ENCODE assay signal across 16 cellular contexts in genomic region chr1:116988908-116989307, GRCh38. TPM values are rescaled to one million over a fixed set of nuclear protein-coding genes. Genes with fewer than 3 reads are reported as not detected.
DNase-seq lines count a peak whose midpoint lies in the region; TF ChIP-seq lines count a peak whose summit lies in the region.
"Had no signal": no experiment of that assay in that cellular context is flagged by ENCODE, and none has a peak within 500 bp of the region (broad histone marks: within the 10 kb centered on the region; RNA-seq: fewer than 3 reads in every experiment).

No MANE protein-coding gene starts in this region.

- TF ChIP-seq POLR2A in breast epithelium (IDR thresholded peaks at IDR 0.05) (no peak), tibial nerve (IDR thresholded peaks at IDR 0.05) (no peak)

- intact Hi-C loops in breast epithelium (cut with DNase I; ENCODE audit: low total_unique reads): no loop called here
- intact Hi-C loops in activated T-helper 2 cell treated with anti-CD3 and anti-CD28 coated beads, Interferon-gamma antibody, Interleukin-2, Interleukin-4, amounts not matched to agents 10 μg/mL and 5 μg/mL and 100 μg/mL, durations not matched to agents 14 hours and 24 hours and 36 hours (cut with micrococcal nuclease): loop anchor here (5.0 kb wide), 1 partner anchor 57 kb away; no protein-coding TSS in a partner anchor

- no peak for TF ChIP-seq EP300 in tibial nerve (IDR thresholded peaks at IDR 0.05)

- H3K4me3 ChIP-seq in breast epithelium: no peak overlapping the region
- H3K4me3 ChIP-seq in CD8-positive, alpha-beta memory T cell (ENCODE audit: low read length): no peak overlapping the region
- H3K4me3 ChIP-seq in tibial nerve: no peak overlapping the region
- H3K4me3 ChIP-seq: GM23338, hepatocyte had no signal

- H3K27me3 ChIP-seq in breast epithelium (no peaks in the 10 kb centered on the region), tibial nerve (no peaks in the 10 kb centered on the region)
- H3K27me3 ChIP-seq in CD8-positive, alpha-beta memory T cell (ENCODE audit: insufficient read depth, low read length, poor library complexity, severe bottlenecking): no peaks in the 10 kb centered on the region
- H3K27me3 ChIP-seq: hepatocyte had no signal

- TF ChIP-seq CTCF in breast epithelium (IDR thresholded peaks at IDR 0.05) (no peak), progenitor cell of endocrine pancreas (IDR thresholded peaks at IDR 0.05; ENCODE audit: unreplicated experiment) (no peak), tibial nerve (IDR thresholded peaks at IDR 0.05) (no peak)

- peaks cover 21% of the 10 kb centered on the region for H3K4me1 Mint-ChIP-seq in progenitor cell of endocrine pancreas (ENCODE audit: low read depth)
- H3K4me1 Mint-ChIP-seq in CD8-positive, alpha-beta memory T cell: peaks cover 23 to 30% (median 28%) of the 10 kb centered on the region in 3 donors
- peaks cover 37% of the 10 kb centered on the region for H3K4me1 Mint-ChIP-seq in activated T-helper 2 cell treated with anti-CD3 and anti-CD28 coated beads, Interferon-gamma antibody, Interleukin-2, Interleukin-4, amounts not matched to agents 10 μg/mL and 5 μg/mL and 100 μg/mL, durations not matched to agents 14 hours and 24 hours and 36 hours (ENCODE audit: low read depth)

- H3K4me3 Mint-ChIP-seq in progenitor cell of endocrine pancreas (ENCODE audit: low read depth): no peak overlapping the region
- no peak overlapping the region for H3K4me3 Mint-ChIP-seq in CD8-positive, alpha-beta memory T cell
- no peak overlapping the region for H3K4me3 Mint-ChIP-seq in activated T-helper 2 cell treated with anti-CD3 and anti-CD28 coated beads, Interferon-gamma antibody, Interleukin-2, Interleukin-4, amounts not matched to agents 10 μg/mL and 5 μg/mL and 100 μg/mL, durations not matched to agents 14 hours and 24 hours and 36 hours (ENCODE audit: low read depth)
- H3K4me3 Mint-ChIP-seq: GM23338; natural killer cell treated with Interleukin-12 subunit alpha and Interleukin-12 subunit beta and Interleukin-15 and Interleukin-18, amount 100 ng/mL, for 72 hours had no signal

- H3K36me3 ChIP-seq in breast epithelium (no peaks in the 10 kb centered on the region), tibial nerve (no peaks in the 10 kb centered on the region)
- H3K36me3 ChIP-seq in CD8-positive, alpha-beta memory T cell (ENCODE audit: insufficient read depth, low read length): no peaks in the 10 kb centered on the region

- 75 to 90% methylated on average over 2 of the region's 2 CpGs for WGBS in tibial nerve, 2 donors

- H3K9me3 ChIP-seq in breast epithelium (no peaks in the 10 kb centered on the region), tibial nerve (no peaks in the 10 kb centered on the region)
- H3K9me3 ChIP-seq in CD8-positive, alpha-beta memory T cell (ENCODE audit: low read length): no peaks in the 10 kb centered on the region

- DNase-seq in M059J (ENCODE audit: low read depth) (peak; percentile 79), NCI-H2196 treated with DMSO at 0.1 percent for 48 hours (lab: John Stamatoyannopoulos, UW; ENCODE audit: unreplicated experiment) (peak; percentile 56), breast epithelium (ENCODE audit: low spot score in 2 of 2) (no peak), progenitor cell of endocrine pancreas (ENCODE audit: low spot score, unreplicated experiment) (no peak), tibial nerve (ENCODE audit: low spot score in 2 of 2) (no peak)
- DNase-seq in CD8-positive, alpha-beta memory T cell: no peak
- DNase-seq in activated T-helper 2 cell treated with anti-CD3 and anti-CD28 coated beads, Interferon-gamma antibody, Interleukin-2, Interleukin-4, amounts not matched to agents 10 μg/mL and 5 μg/mL and 100 μg/mL, durations not matched to agents 14 hours and 24 hours and 36 hours (ENCODE audit: low spot score): no peak
- no peak for DNase-seq in activated effector memory CD4-positive, alpha-beta T cell treated with anti-CD3 and anti-CD28 coated beads, Interleukin-2, amount 50 U/mL, for 16 hours
- DNase-seq: activated CD4-positive, alpha-beta T cell treated with anti-CD3 and anti-CD28 coated beads for 4 hours; KBM-7; NCI-H345 had no signal

- no peaks in the 10 kb centered on the region for H3K4me1 ChIP-seq in breast epithelium
- peaks cover 44% of the 10 kb centered on the region for H3K4me1 ChIP-seq in CD8-positive, alpha-beta memory T cell (ENCODE audit: insufficient read depth, low read length)
- peaks cover 0 to 22% (median 4%) of the 10 kb centered on the region in 4 donors for H3K4me1 ChIP-seq in tibial nerve

- no peaks in the 10 kb centered on the region for H3K27me3 Mint-ChIP-seq in progenitor cell of endocrine pancreas
- no peaks in the 10 kb centered on the region for H3K27me3 Mint-ChIP-seq in CD8-positive, alpha-beta memory T cell
- no peaks in the 10 kb centered on the region for H3K27me3 Mint-ChIP-seq in activated T-helper 2 cell treated with anti-CD3 and anti-CD28 coated beads, Interferon-gamma antibody, Interleukin-2, Interleukin-4, amounts not matched to agents 10 μg/mL and 5 μg/mL and 100 μg/mL, durations not matched to agents 14 hours and 24 hours and 36 hours (ENCODE audit: low read depth)

- POLR2A ChIA-PET in CD8-positive, alpha-beta memory T cell (lab: Charles Lee): no interaction called here

- peaks cover 8% of the 10 kb centered on the region for H3K9me3 Mint-ChIP-seq in progenitor cell of endocrine pancreas (ENCODE audit: low read depth)
- peaks cover 0 to 3% (median 0%) of the 10 kb centered on the region in 5 donors for H3K9me3 Mint-ChIP-seq in CD8-positive, alpha-beta memory T cell
- no peaks in the 10 kb centered on the region for H3K9me3 Mint-ChIP-seq in activated T-helper 2 cell treated with anti-CD3 and anti-CD28 coated beads, Interferon-gamma antibody, Interleukin-2, Interleukin-4, amounts not matched to agents 10 μg/mL and 5 μg/mL and 100 μg/mL, durations not matched to agents 14 hours and 24 hours and 36 hours
- H3K9me3 Mint-ChIP-seq: GM23338; natural killer cell treated with Interleukin-12 subunit alpha and Interleukin-12 subunit beta and Interleukin-15 and Interleukin-18, amount 100 ng/mL, for 72 hours had no signal

- CTCF ChIA-PET in CD8-positive, alpha-beta memory T cell (lab: Charles Lee): no interaction called here

- H3K27ac Mint-ChIP-seq in progenitor cell of endocrine pancreas: peak overlapping the region; percentile 64
- H3K27ac Mint-ChIP-seq in CD8-positive, alpha-beta memory T cell: no peak overlapping the region
- no peak overlapping the region for H3K27ac Mint-ChIP-seq in activated T-helper 2 cell treated with anti-CD3 and anti-CD28 coated beads, Interferon-gamma antibody, Interleukin-2, Interleukin-4, amounts not matched to agents 10 μg/mL and 5 μg/mL and 100 μg/mL, durations not matched to agents 14 hours and 24 hours and 36 hours
- H3K27ac Mint-ChIP-seq: GM23338; natural killer cell treated with Interleukin-12 subunit alpha and Interleukin-12 subunit beta and Interleukin-15 and Interleukin-18, amount 100 ng/mL, for 72 hours had no signal

- H3K36me3 Mint-ChIP-seq in progenitor cell of endocrine pancreas (ENCODE audit: insufficient read depth): peaks cover 38% of the 10 kb centered on the region
- H3K36me3 Mint-ChIP-seq in CD8-positive, alpha-beta memory T cell: no peaks in the 10 kb centered on the region
- no peaks in the 10 kb centered on the region for H3K36me3 Mint-ChIP-seq in activated T-helper 2 cell treated with anti-CD3 and anti-CD28 coated beads, Interferon-gamma antibody, Interleukin-2, Interleukin-4, amounts not matched to agents 10 μg/mL and 5 μg/mL and 100 μg/mL, durations not matched to agents 14 hours and 24 hours and 36 hours (ENCODE audit: low read depth)
- H3K36me3 Mint-ChIP-seq: natural killer cell treated with Interleukin-12 subunit alpha and Interleukin-12 subunit beta and Interleukin-15 and Interleukin-18, amount 100 ng/mL, for 72 hours had no signal

- H3K27ac ChIP-seq in breast epithelium (peak overlapping the region; percentile 10 to 27), tibial nerve (no peak overlapping the region)
- no peak overlapping the region for H3K27ac ChIP-seq in CD8-positive, alpha-beta memory T cell (ENCODE audit: low read depth, low read length)
- H3K27ac ChIP-seq: C4-2B, hepatocyte had no signal

RNA-seq across cellular contexts. Expression of gene CD101, which starts 12.7 kb away (rescaled TPM):
- 0.07 and 1.2 TPM in 2 replicates for total RNA-seq in M059J (2014; rRNA removed; shearing (Covaris generic))
- total RNA-seq in breast epithelium (1 to 10 TPM in 1 of 3 donors, under 1 TPM in 2; 0.32 to 3.9 (median 0.73) TPM), progenitor cell of endocrine pancreas (2.8 and 3.3 TPM in 2 replicates), tibial nerve (1 to 10 TPM in 1 of 4 donors, under 1 TPM in 2, not detected in 1; under 0.01 to 2.9 (median 0.59) TPM)
- under 1 TPM; 0.39 to 0.66 TPM for total RNA-seq in CD8-positive, alpha-beta memory T cell
- 72.0 TPM for polyA plus RNA-seq in CD8-positive, alpha-beta memory T cell
- total RNA-seq in activated T-helper 2 cell treated with anti-CD3 and anti-CD28 coated beads, Interferon-gamma antibody, Interleukin-2, Interleukin-4, amounts not matched to agents 10 μg/mL and 5 μg/mL and 100 μg/mL, durations not matched to agents 14 hours and 24 hours and 36 hours: 0.18 and 0.25 TPM in 2 replicates
- total RNA-seq: OCI-LY7 had no signal
- polyA plus RNA-seq: hepatocyte had no signal

Comparison
In these comparisons a context has a peak if more than half of its experiments do, and no peak if none do; other contexts are left out.
1. DNase-seq: peak in M059J (single experiment) and NCI-H2196 treated with DMSO at 0.1 percent for 48 hours (single experiment); none in breast epithelium (0 of 2), progenitor cell of endocrine pancreas (single experiment), CD8-positive, alpha-beta memory T cell (0 of 5), tibial nerve (0 of 2), activated T-helper 2 cell treated with anti-CD3 and anti-CD28 coated beads, Interferon-gamma antibody, Interleukin-2, Interleukin-4, amounts not matched to agents 10 μg/mL and 5 μg/mL and 100 μg/mL, durations not matched to agents 14 hours and 24 hours and 36 hours (single experiment) and activated effector memory CD4-positive, alpha-beta T cell treated with anti-CD3 and anti-CD28 coated beads, Interleukin-2, amount 50 U/mL, for 16 hours (single experiment).
2. H3K27ac ChIP-seq: peak in breast epithelium (2 of 2); none in CD8-positive, alpha-beta memory T cell (single experiment) and tibial nerve (0 of 4).